In the genomic region with DNA sequence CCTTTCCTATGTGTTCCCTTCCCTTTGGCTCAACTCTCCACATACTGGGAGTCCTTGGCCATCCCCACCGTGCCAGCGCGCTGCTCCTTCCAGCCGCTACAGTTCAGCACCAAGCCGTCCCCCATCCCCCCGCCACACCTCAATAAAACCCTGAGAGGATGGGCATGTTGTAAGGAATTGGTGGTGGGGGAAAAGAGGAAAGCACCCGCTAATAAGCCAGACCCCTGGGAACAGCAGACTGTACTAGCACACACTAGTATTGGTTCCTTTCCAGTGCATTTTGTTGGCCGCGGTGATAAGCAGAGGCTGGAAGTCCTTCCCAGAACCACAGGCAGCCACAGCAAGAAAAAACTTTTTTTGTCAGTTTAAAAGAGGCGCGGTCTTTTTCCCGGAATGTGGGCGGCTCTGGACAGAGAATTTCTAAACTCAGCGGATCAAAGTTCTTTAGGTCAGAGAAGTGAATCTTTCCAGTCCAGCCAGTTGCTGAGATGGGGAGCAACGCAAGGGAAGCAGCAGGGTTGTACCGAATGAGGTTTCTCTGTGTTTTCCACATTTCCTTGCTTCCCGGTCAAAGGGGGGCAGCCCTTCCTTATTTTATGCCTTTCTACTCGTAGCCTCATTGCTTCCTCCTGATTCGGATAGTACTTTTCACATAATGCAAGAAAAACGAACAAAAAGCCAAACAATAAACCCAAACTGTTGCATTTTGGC, we compare ENCODE assay signal across 8 cellular contexts. TPM values are rescaled to one million over a fixed set of nuclear protein-coding genes. Genes with fewer than 3 reads are reported as not detected.
DNase-seq lines count a peak whose midpoint lies in the region; ATAC-seq and TF ChIP-seq lines count a peak whose summit lies in the region.

No MANE protein-coding gene starts in this region.

- peak overlapping the region; percentile 59 to 88 for H3K4me3 Mint-ChIP-seq in activated T-cell treated with anti-CD3 and anti-CD28 coated beads, Interleukin-2, amount 50 U/mL, for 72 hours
- peak overlapping the region; percentile 81 for H3K4me3 Mint-ChIP-seq in central memory CD8-positive, alpha-beta T cell

- TF ChIP-seq EP300 in tibial nerve (IDR thresholded peaks at IDR 0.05) = no peak

- no peaks in the 10 kb centered on the region for H3K9me3 Mint-ChIP-seq in activated T-cell treated with anti-CD3 and anti-CD28 coated beads, Interleukin-2, amount 50 U/mL, for 72 hours
- no peaks in the 10 kb centered on the region for H3K9me3 Mint-ChIP-seq in central memory CD8-positive, alpha-beta T cell

- no peaks in the 10 kb centered on the region for H3K27me3 ChIP-seq in tibial nerve

- H3K27ac ChIP-seq in tibial nerve = peak overlapping the region in 1 of 4 donors; percentile 2

- peaks cover 44% of the 10 kb centered on the region for H3K27me3 Mint-ChIP-seq in activated T-cell treated with anti-CD3 and anti-CD28 coated beads, Interleukin-2, amount 50 U/mL, for 72 hours (ENCODE audit: low read depth)
- peaks cover 57% of the 10 kb centered on the region for H3K27me3 Mint-ChIP-seq in central memory CD8-positive, alpha-beta T cell

- H3K36me3 Mint-ChIP-seq in activated T-cell treated with anti-CD3 and anti-CD28 coated beads, Interleukin-2, amount 50 U/mL, for 72 hours (ENCODE audit: insufficient read depth in 2 of 2) = peaks cover 0 to 7% of the 10 kb centered on the region in 2 donors
- H3K36me3 Mint-ChIP-seq in central memory CD8-positive, alpha-beta T cell (ENCODE audit: insufficient read depth) = peaks cover 1% of the 10 kb centered on the region

- no peak overlapping the region for H3K27ac Mint-ChIP-seq in activated T-cell treated with anti-CD3 and anti-CD28 coated beads, Interleukin-2, amount 50 U/mL, for 72 hours
- no peak overlapping the region for H3K27ac Mint-ChIP-seq in central memory CD8-positive, alpha-beta T cell (ENCODE audit: low read depth)

- H3K4me1 Mint-ChIP-seq in activated T-cell treated with anti-CD3 and anti-CD28 coated beads, Interleukin-2, amount 50 U/mL, for 72 hours (ENCODE audit: low read depth) = peaks cover 16% of the 10 kb centered on the region
- peaks cover 17% of the 10 kb centered on the region for H3K4me1 Mint-ChIP-seq in central memory CD8-positive, alpha-beta T cell

- peak overlapping the region; percentile 56 to 85 (median 75) for H3K4me3 ChIP-seq in tibial nerve

- peak in 1 of 5 experiments; percentile 5 for TF ChIP-seq CTCF in tibial nerve (IDR thresholded peaks at IDR 0.05)

- DNase-seq in activated T-cell treated with anti-CD3 and anti-CD28 coated beads, Interleukin-2, amount 50 U/mL, for 72 hours = no peak
- DNase-seq in activated T-cell treated with anti-CD3 and anti-CD28 coated beads for 4 hours (no peak), lung microvascular endothelial cell (ENCODE audit: low read depth in 2 of 2) (peak; percentile 3 to 8), tibial nerve (ENCODE audit: low spot score in 2 of 2) (peak in 1 of 2 donors; percentile 16), activated gamma-delta T cell (lab: John Stamatoyannopoulos, UW) (no peak), DMS153 (lab: John Stamatoyannopoulos, UW) (no peak)
- DNase-seq in central memory CD8-positive, alpha-beta T cell (ENCODE audit: low spot score in 2 of 2) = no peak

- H3K4me1 ChIP-seq in tibial nerve = peaks cover 0 to 32% (median 5%) of the 10 kb centered on the region in 4 donors

- no peak for ATAC-seq in activated T-cell treated with anti-CD3 and anti-CD28 coated beads, Interleukin-2, amount 50 U/mL, for 72 hours (replicated peaks in 1 of 2)
- no peak for ATAC-seq in central memory CD8-positive, alpha-beta T cell (replicated peaks; ENCODE audit: extremely low read depth, poor library complexity, severe bottlenecking)
- no peak for ATAC-seq in HG03175 (IDR thresholded peaks at IDR 0.05; ENCODE audit: unreplicated experiment)

- no peak for TF ChIP-seq POLR2A in tibial nerve (IDR thresholded peaks at IDR 0.05)

- 2 to 7% methylated on average over 20 of the region's 20 CpGs for WGBS in tibial nerve, 2 donors

- H3K9me3 ChIP-seq in tibial nerve = no peaks in the 10 kb centered on the region

- H3K36me3 ChIP-seq in tibial nerve = no peaks in the 10 kb centered on the region

RNA-seq across cellular contexts. Expression of gene CHSY3, which starts 2.1 kb away (rescaled TPM):
- total RNA-seq in activated T-cell treated with anti-CD3 and anti-CD28 coated beads, Interleukin-2, amount 50 U/mL, for 72 hours = not detected
- 2.8 and 3.4 TPM in 2 replicates for total RNA-seq in lung microvascular endothelial cell
- total RNA-seq in tibial nerve = 10 to 100 TPM in 1 of 4 donors, 1 to 10 TPM in 3; 3.6 to 11.2 (median 6.2) TPM

Comparison
In these comparisons a context has a peak if more than half of its experiments do, and no peak if none do; other contexts are left out.
1. DNase-seq: peak in lung microvascular endothelial cell (2 of 2); none in activated T-cell treated with anti-CD3 and anti-CD28 coated beads, Interleukin-2, amount 50 U/mL, for 72 hours (0 of 2), activated T-cell treated with anti-CD3 and anti-CD28 coated beads for 4 hours (single experiment), central memory CD8-positive, alpha-beta T cell (0 of 2), activated gamma-delta T cell (single experiment) and DMS153 (single experiment).